In genomic region chr4:119940557-119940956, GRCh38 we compare ENCODE assay signal across 24 cellular contexts.
DNase-seq lines count a peak whose midpoint lies in the region; ATAC-seq and TF ChIP-seq lines count a peak whose summit lies in the region.
"Had no signal": no experiment of that assay in that cellular context is flagged by ENCODE, and none has a peak within 500 bp of the region (broad histone marks: within the 10 kb centered on the region; RNA-seq: fewer than 3 reads in every experiment).

No MANE protein-coding gene starts in this region.

- 36 to 55% methylated on average over 1 of the region's 1 CpG for WGBS in heart right ventricle, 2 donors
- 64% methylated on average over 1 of the region's 1 CpG for WGBS in right cardiac atrium

- peak overlapping the region in 8 of 10 donors; percentile 66 to 91 (median 88) for H3K27ac ChIP-seq in heart right ventricle
- H3K27ac ChIP-seq in ACC112 (ENCODE audit: low read depth, low read length) = no peak overlapping the region
- H3K27ac ChIP-seq in right cardiac atrium (ENCODE audit: low read length) = no peak overlapping the region
- H3K27ac ChIP-seq: 22Rv1, A549, BLaER1 had no signal

- peak overlapping the region; percentile 92 for H2AFZ ChIP-seq in ACC112 (ENCODE audit: low read length, unreplicated experiment)

- H3K27me3 ChIP-seq in heart right ventricle (no peaks in the 10 kb centered on the region), ACC112 (ENCODE audit: insufficient read depth, low read length) (no peaks in the 10 kb centered on the region), right cardiac atrium (ENCODE audit: control insufficient read depth, insufficient read depth) (no peaks in the 10 kb centered on the region)
- H3K27me3 ChIP-seq: BE2C, BLaER1 had no signal

- no peaks in the 10 kb centered on the region for H3K79me2 ChIP-seq in ACC112 (ENCODE audit: control insufficient read depth, insufficient read depth, low read length, unreplicated experiment)

- H3K36me3 ChIP-seq in heart right ventricle (no peaks in the 10 kb centered on the region), ACC112 (ENCODE audit: insufficient read depth, low read length) (no peaks in the 10 kb centered on the region)
- H3K36me3 ChIP-seq: BE2C, BLaER1 had no signal

- no peak for DNase-seq in Right ventricle myocardium superior
- DNase-seq in left cardiac atrium = no peak
- no peak for DNase-seq in heart right ventricle
- no peak for DNase-seq in cardiac septum (ENCODE audit: low spot score)
- no peak for DNase-seq in right cardiac atrium
- DNase-seq: ACHN; BE2C; C1 segment of cervical spinal cord; CD4-positive, alpha-beta memory T cell; CD4-positive, CD25-positive, alpha-beta regulatory T cell; CD8-positive, alpha-beta memory T cell; DMS 273 treated with DMSO at 0.1 percent for 48 hours; DMS153; DMS53; DMS79; DND-41; EL; GDM1 had no signal

- intact Hi-C loops in Right ventricle myocardium superior (cut with DNase I) (no loop called here), left cardiac atrium (cut with DNase I) (no loop called here), heart right ventricle (cut with DNase I) (no loop called here), cardiac septum (cut with DNase I) (no loop called here), right cardiac atrium (cut with DNase I) (no loop called here)

- H3K4me3 ChIP-seq in heart right ventricle = peak overlapping the region in 9 of 10 donors; percentile 25 to 56 (median 47)
- H3K4me3 ChIP-seq in ACC112 (ENCODE audit: low read depth, low read length) = peak overlapping the region; percentile 21; the same call in 1 of the 2 replicates
- H3K4me3 ChIP-seq in right cardiac atrium (ENCODE audit: low read length) = peak overlapping the region; percentile 17
- H3K4me3 ChIP-seq: A549, BLaER1, GM12878 had no signal

- H3K4me1 ChIP-seq in heart right ventricle (peaks cover 0 to 36% (median 5%) of the 10 kb centered on the region in 9 donors), ACC112 (ENCODE audit: control insufficient read depth, insufficient read depth, low read length, unreplicated experiment) (peaks cover 2% of the 10 kb centered on the region), right cardiac atrium (ENCODE audit: control insufficient read depth, insufficient read depth, low read length) (peaks cover 1% of the 10 kb centered on the region)
- H3K4me1 ChIP-seq: A549, BE2C, BLaER1 had no signal

- peak; percentile 54 for ATAC-seq in Right ventricle myocardium superior (ENCODE audit: poor library complexity)
- no peak for ATAC-seq in left cardiac atrium
- peak in 1 of 8 donors; percentile 59 for ATAC-seq in heart right ventricle
- no peak for ATAC-seq in right cardiac atrium
- ATAC-seq in GM19023 (IDR thresholded peaks at IDR 0.05; ENCODE audit: unreplicated experiment) = no peak
- ATAC-seq: A549, GM12878 had no signal

- H3K9me3 ChIP-seq in heart right ventricle (no peaks in the 10 kb centered on the region), right cardiac atrium (ENCODE audit: control insufficient read depth, low read length) (no peaks in the 10 kb centered on the region)
- H3K9me3 ChIP-seq: A549, BE2C, BLaER1 had no signal

- TF ChIP-seq CTCF in heart right ventricle (IDR thresholded peaks at IDR 0.05) = no peak

Comparison
In these comparisons a context has a peak if more than half of its experiments do, and no peak if none do; other contexts are left out.
1. H3K27ac ChIP-seq: peak in heart right ventricle (8 of 10); none in ACC112 (single experiment) and right cardiac atrium (single experiment).
2. Peak in every context shown above with its lines, with median percentiles within 50 percentile points of each other: H3K4me3 ChIP-seq.